ENCODE assay signal across 12 cellular contexts in the genomic region with DNA sequence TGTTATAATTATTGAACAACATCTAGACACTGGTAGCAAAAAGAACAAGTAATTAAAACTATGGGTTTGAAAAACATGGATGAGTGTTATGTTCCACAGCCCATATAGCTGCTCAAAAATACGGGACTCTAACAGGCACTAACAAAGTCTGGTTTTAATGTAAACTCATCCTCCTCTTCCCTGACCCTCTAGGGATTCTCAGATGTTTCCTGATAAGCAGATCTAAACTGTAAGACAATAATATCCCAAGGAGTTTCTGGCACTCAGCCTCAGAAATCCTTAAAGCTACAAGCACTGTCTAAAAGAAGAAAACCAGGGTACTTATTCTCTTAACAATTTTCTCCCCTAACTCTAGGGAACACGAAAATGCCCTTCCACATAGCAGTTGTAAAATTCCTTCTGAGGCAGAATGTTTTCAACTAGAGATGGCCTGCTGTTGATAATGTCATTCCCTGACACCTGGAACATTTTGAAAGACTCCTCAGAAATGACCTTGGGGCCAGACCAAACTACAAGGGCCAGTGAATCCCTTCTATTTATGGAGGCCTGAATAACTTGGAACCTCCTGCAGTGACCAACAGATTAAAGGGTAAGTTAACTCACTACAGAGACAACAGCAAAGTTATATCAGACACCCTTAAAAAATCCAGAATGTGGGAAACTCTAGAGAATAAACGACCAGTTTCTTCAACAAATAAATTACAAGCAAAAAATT. TPM values are rescaled to one million over a fixed set of nuclear protein-coding genes. Genes with fewer than 3 reads are reported as not detected.
DNase-seq lines count a peak whose midpoint lies in the region; ATAC-seq and TF ChIP-seq lines count a peak whose summit lies in the region.
"Had no signal": no experiment of that assay in that cellular context is flagged by ENCODE, and none has a peak within 500 bp of the region (broad histone marks: within the 10 kb centered on the region; RNA-seq: fewer than 3 reads in every experiment).

No MANE protein-coding gene starts in this region.

- TF ChIP-seq POLR2A in sigmoid colon (IDR thresholded peaks at IDR 0.05), result no peak

- H3K4me3 ChIP-seq in left ventricle myocardium inferior (peak overlapping the region; percentile 10), sigmoid colon (peak overlapping the region in 2 of 4 donors; percentile 5 to 23)

- no peaks in the 10 kb centered on the region for H4K20me1 ChIP-seq in H9 (ENCODE audit: control insufficient read depth, insufficient read depth, insufficient read length)

- H3K27ac ChIP-seq in H9 (ENCODE audit: insufficient read length, low read depth, low read length), result no peak overlapping the region
- H3K27ac ChIP-seq in VCaP, result peak overlapping the region; percentile 43
- peak overlapping the region; percentile 61 for H3K27ac ChIP-seq in left ventricle myocardium inferior (replicated peaks)
- H3K27ac ChIP-seq in sigmoid colon, result peak overlapping the region; percentile 2 to 78 (median 71)
- no peak overlapping the region for H3K27ac ChIP-seq in CD4-positive, alpha-beta T cell (ENCODE audit: low read depth, low read length)

- WGBS in H9 (ENCODE audit: extremely low coverage, insufficient read length, low lambda C conversion rate), result no CpG with 5 or more reads among the region's 3 CpGs
- 23 to 43% methylated on average over 3 of the region's 3 CpGs for WGBS in sigmoid colon, 2 donors

- H3K4me2 ChIP-seq in H9 (ENCODE audit: insufficient read depth, insufficient read length, low read length), result no peak overlapping the region

- no peak overlapping the region for H2BK5ac ChIP-seq in H9 (ENCODE audit: insufficient read length, low read length)

- intact Hi-C loops in left ventricle myocardium inferior (cut with micrococcal nuclease), result no loop called here
- intact Hi-C loops in sigmoid colon (cut with DNase I), result loop anchor here (2.0 kb wide), 1 partner anchor 52 kb away; no protein-coding TSS in a partner anchor
- intact Hi-C loops in CD4-positive, alpha-beta T cell (cut with DNase I, micrococcal nuclease), result no loop called here

- no peak overlapping the region for H3T11ph ChIP-seq in H9 (ENCODE audit: low read length)

- H4K5ac ChIP-seq in H9 (ENCODE audit: insufficient read length, low read depth, low read length), result no peak overlapping the region

- H2AK5ac ChIP-seq in H9 (ENCODE audit: insufficient read length, low read length), result no peak overlapping the region

- TF ChIP-seq CTCF in H9 (conservative IDR thresholded peaks at IDR 0.05) (no peak), VCaP (conservative IDR thresholded peaks at IDR 0.05) (no peak), left ventricle myocardium inferior (IDR thresholded peaks at IDR 0.05; ENCODE audit: borderline replicate concordance) (no peak), sigmoid colon (IDR thresholded peaks at IDR 0.05) (no peak)
- no peak for TF ChIP-seq CTCF in CD4-positive, alpha-beta T cell (IDR thresholded peaks at IDR 0.05)

- H3K4me3 Mint-ChIP-seq in H9, result no peak overlapping the region
- no peak overlapping the region for H3K4me3 Mint-ChIP-seq in CD4-positive, alpha-beta T cell
- H3K4me3 Mint-ChIP-seq: activated CD4-positive, alpha-beta T cell treated with anti-CD3 and anti-CD28 coated beads, Interleukin-2, amount 10 ng/mL, durations not matched to agents 24 days and 14 days; activated naive CD4-positive, alpha-beta T cell treated with anti-CD3 and anti-CD28 coated beads, Interleukin-2, amount 50 U/mL, for 24 hours had no signal

- H3K4ac ChIP-seq in H9 (ENCODE audit: low read depth, low read length), result no peak overlapping the region

- H4K8ac ChIP-seq in H9 (replicated peaks; ENCODE audit: insufficient read length, low read depth, low read length), result no peak overlapping the region

- no peak overlapping the region for H2AFZ ChIP-seq in H9 (ENCODE audit: low read length)

- H3K9me3 Mint-ChIP-seq in H9, result no peaks in the 10 kb centered on the region
- H3K9me3 Mint-ChIP-seq in CD4-positive, alpha-beta T cell, result no peaks in the 10 kb centered on the region
- H3K9me3 Mint-ChIP-seq: activated CD4-positive, alpha-beta T cell treated with anti-CD3 and anti-CD28 coated beads, Interleukin-2, amount 10 ng/mL, durations not matched to agents 24 days and 14 days; activated naive CD4-positive, alpha-beta T cell treated with anti-CD3 and anti-CD28 coated beads, Interleukin-2, amount 50 U/mL, for 24 hours had no signal

- H3K4me1 ChIP-seq in H9 (ENCODE audit: insufficient read depth, low read length), result no peaks in the 10 kb centered on the region; the same call in 1 of the 2 replicates
- peaks cover 80% of the 10 kb centered on the region for H3K4me1 ChIP-seq in left ventricle myocardium inferior
- H3K4me1 ChIP-seq in sigmoid colon, result peaks cover 0 to 82% (median 79%) of the 10 kb centered on the region in 4 donors

- peaks cover 3% of the 10 kb centered on the region for H3K79me1 ChIP-seq in H9 (ENCODE audit: insufficient read depth, low read depth, low read length, poor library complexity, severe bottlenecking)

- H4K91ac ChIP-seq in H9 (ENCODE audit: insufficient read length, low read depth, low read length), result no peak overlapping the region

- H3K4me1 Mint-ChIP-seq in H9, result peaks cover 19 to 20% of the 10 kb centered on the region in 2 experiments
- H3K4me1 Mint-ChIP-seq in CD4-positive, alpha-beta T cell (ENCODE audit: low read depth), result peaks cover 14% of the 10 kb centered on the region

- H3K23ac ChIP-seq in H9 (ENCODE audit: insufficient read length, low read depth, low read length), result no peak overlapping the region

- no peak for TF ChIP-seq EP300 in sigmoid colon (IDR thresholded peaks at IDR 0.05)

- no peaks in the 10 kb centered on the region for H3K27me3 ChIP-seq in H9 (ENCODE audit: insufficient read depth, low read length)
- H3K27me3 ChIP-seq in left ventricle myocardium inferior (ENCODE audit: low read depth), result no peaks in the 10 kb centered on the region
- no peaks in the 10 kb centered on the region for H3K27me3 ChIP-seq in sigmoid colon
- H3K27me3 ChIP-seq in CD4-positive, alpha-beta T cell (ENCODE audit: control insufficient read depth, insufficient read depth, low read length), result no peaks in the 10 kb centered on the region

- POLR2A ChIA-PET in CD4-positive, alpha-beta T cell (lab: Charles Lee), result no interaction called here

- no peak overlapping the region for H2BK15ac ChIP-seq in H9 (ENCODE audit: low read depth, low read length)

- H3K56ac ChIP-seq in H9 (ENCODE audit: insufficient read length, low read depth, low read length), result no peak overlapping the region

- no peak for ATAC-seq in CD4-positive, alpha-beta T cell (ENCODE audit: poor library complexity)
- no peak for ATAC-seq in HG03378 (IDR thresholded peaks at IDR 0.05; ENCODE audit: unreplicated experiment)
- ATAC-seq in GM21526 (IDR thresholded peaks at IDR 0.05; ENCODE audit: low FRiP score, unreplicated experiment), result no peak

- H3K9ac ChIP-seq in H9 (ENCODE audit: extremely low read depth, insufficient read length, low read length), result no peak overlapping the region

- H3K36me3 Mint-ChIP-seq in H9 (ENCODE audit: insufficient read depth in 1 of 3, low read depth in 3 of 3), result no peaks in the 10 kb centered on the region; a peak in 1 of 7 replicates
- no peaks in the 10 kb centered on the region for H3K36me3 Mint-ChIP-seq in CD4-positive, alpha-beta T cell (ENCODE audit: low read depth)

- no peak overlapping the region for H2BK120ac ChIP-seq in H9 (ENCODE audit: low read depth, low read length, poor library complexity, severe bottlenecking)

- no peaks in the 10 kb centered on the region for H3K79me2 ChIP-seq in H9 (ENCODE audit: insufficient read depth, low read length)

- no peak overlapping the region for H2BK20ac ChIP-seq in H9 (ENCODE audit: low read depth, low read length, poor library complexity, severe bottlenecking)

- DNase-seq in H9 (no peak), left ventricle myocardium inferior (no peak), sigmoid colon (no peak), AG20443 (ENCODE audit: low spot score) (no peak)
- DNase-seq in CD4-positive, alpha-beta T cell, result no peak
- DNase-seq: activated CD4-positive, alpha-beta T cell treated with anti-CD3 and anti-CD28 coated beads, Interleukin-2, amount 10 ng/mL, durations not matched to agents 24 days and 14 days; Calu3; NCI-H187 treated with DMSO at 0.1 percent for 48 hours had no signal

- CTCF ChIA-PET in CD4-positive, alpha-beta T cell (lab: Charles Lee), result interaction anchor here (0.7 to 1.1 kb wide), 2 partner anchors 11 to 99 kb away, joined by 3 to 4 read pairs; no protein-coding TSS in a partner anchor

- H3K27me3 Mint-ChIP-seq in H9 (ENCODE audit: low read depth), result no peaks in the 10 kb centered on the region
- H3K27me3 Mint-ChIP-seq in CD4-positive, alpha-beta T cell, result no peaks in the 10 kb centered on the region
- H3K27me3 Mint-ChIP-seq: activated naive CD4-positive, alpha-beta T cell treated with anti-CD3 and anti-CD28 coated beads, Interleukin-2, amount 50 U/mL, for 24 hours had no signal

- H3K18ac ChIP-seq in H9 (ENCODE audit: insufficient read length, low read depth, low read length), result no peak overlapping the region

- no peak overlapping the region for H2BK12ac ChIP-seq in H9 (ENCODE audit: insufficient read length, low read depth, low read length)

- no peaks in the 10 kb centered on the region for H3K36me3 ChIP-seq in left ventricle myocardium inferior
- no peaks in the 10 kb centered on the region for H3K36me3 ChIP-seq in sigmoid colon

- peak overlapping the region in 2 of 3 experiments; percentile 19 to 79; a peak in 3 of 7 replicates for H3K27ac Mint-ChIP-seq in H9
- no peak overlapping the region for H3K27ac Mint-ChIP-seq in CD4-positive, alpha-beta T cell
- H3K27ac Mint-ChIP-seq: activated CD4-positive, alpha-beta T cell treated with anti-CD3 and anti-CD28 coated beads, Interleukin-2, amount 10 ng/mL, durations not matched to agents 24 days and 14 days; activated naive CD4-positive, alpha-beta T cell treated with anti-CD3 and anti-CD28 coated beads, Interleukin-2, amount 50 U/mL, for 24 hours had no signal

- no peak overlapping the region for H3K14ac ChIP-seq in H9 (ENCODE audit: insufficient read depth, low read length)

- H3K9me3 ChIP-seq in H9 (ENCODE audit: control insufficient read depth, low read depth, low read length) (no peaks in the 10 kb centered on the region), left ventricle myocardium inferior (replicated peaks) (no peaks in the 10 kb centered on the region), sigmoid colon (no peaks in the 10 kb centered on the region)
- no peaks in the 10 kb centered on the region for H3K9me3 ChIP-seq in CD4-positive, alpha-beta T cell (ENCODE audit: control insufficient read depth, low read length)

- no peaks in the 10 kb centered on the region for H3K23me2 ChIP-seq in H9 (ENCODE audit: insufficient read length, low read depth, low read length, poor library complexity, severe bottlenecking)

RNA-seq across cellular contexts. Expression of a gene that starts 12.7 kb away (rescaled TPM):
- 25.0 and 25.6 TPM in 2 replicates for total RNA-seq in H9 (2021)
- 7.7 TPM for total RNA-seq in left ventricle myocardium inferior
- total RNA-seq in sigmoid colon, result 10 to 100 TPM; 15.0 to 21.6 (median 16.0) TPM
- 10 to 100 TPM; 18.6 to 21.2 (median 19.9) TPM for polyA plus RNA-seq in sigmoid colon
- total RNA-seq in CD4-positive, alpha-beta T cell, result 1 to 10 TPM; 2.2 to 2.3 TPM

Comparison
In these comparisons a context has a peak if more than half of its experiments do, and no peak if none do; other contexts are left out.
1. H3K27ac ChIP-seq: peak in VCaP (single experiment), left ventricle myocardium inferior (single experiment) and sigmoid colon (4 of 4); none in H9 (single experiment) and CD4-positive, alpha-beta T cell (single experiment).